In the genomic region with DNA sequence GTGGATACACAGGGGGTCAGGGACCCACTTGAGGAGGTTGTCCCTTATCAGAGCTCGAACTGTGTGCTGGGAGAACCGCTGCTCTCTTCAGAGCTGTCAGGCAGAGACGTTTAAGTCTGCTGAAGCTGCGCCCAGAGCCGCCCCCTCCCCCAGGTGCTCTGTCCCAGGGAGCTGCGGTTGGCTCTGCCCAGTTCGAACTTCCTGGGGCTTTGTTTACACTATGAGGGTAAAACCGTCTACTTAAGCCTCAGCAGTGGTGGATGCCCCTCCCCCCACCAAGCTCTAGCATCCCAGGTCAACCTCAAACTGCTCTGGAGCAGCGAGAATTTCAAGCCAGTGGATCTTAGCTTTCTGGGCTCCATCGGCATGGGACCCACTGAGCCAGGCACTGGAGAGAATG, we compare ENCODE assay signal across 15 cellular contexts.
"Had no signal": no experiment of that assay in that cellular context is flagged by ENCODE, and none has a peak within 500 bp of the region (broad histone marks: within the 10 kb centered on the region; RNA-seq: fewer than 3 reads in every experiment).

No MANE protein-coding gene starts in this region.

- H3K36me3 ChIP-seq: brain microvascular endothelial cell, gastrocnemius medialis, transverse colon had no signal

- ATAC-seq: gastrocnemius medialis; natural killer cell treated with Interleukin-12 subunit alpha and Interleukin-12 subunit beta and Interleukin-15 and Interleukin-18, amount 100 ng/mL, for 72 hours; psoas muscle; right lobe of liver; stimulated activated naive B cell treated with anti-CD40 and anti-IgM and Interleukin-4, amounts not matched to agents 10 μg/mL and 1 μg/mL and 100 μg/mL, for 72 hours had no signal

- H3K36me3 Mint-ChIP-seq: natural killer cell treated with Interleukin-12 subunit alpha and Interleukin-12 subunit beta and Interleukin-15 and Interleukin-18, amount 100 ng/mL, for 72 hours had no signal

- DNase-seq: activated CD4-positive, alpha-beta memory T cell treated with anti-CD3 and anti-CD28 coated beads, Interleukin-2, amount 10 ng/mL, durations not matched to agents 7 days and 5 days; activated CD4-positive, alpha-beta T cell treated with anti-CD3 and anti-CD28 coated beads for 1 hour; activated gamma-delta T cell; activated T-cell treated with anti-CD3 and anti-CD28 coated beads, Interleukin-2, amount 50 U/mL, for 48 hours; brain microvascular endothelial cell; effector memory CD4-positive, alpha-beta T cell; gastrocnemius medialis; mammary epithelial cell; psoas muscle; right lobe of liver; stimulated activated CD4-positive, alpha-beta T cell treated with anti-CD3 and anti-CD28 coated beads, Interleukin-2, amount 100 ng/mL, for 24 hours; stimulated activated naive B cell treated with anti-CD40 and anti-IgM and Interleukin-4, amounts not matched to agents 10 μg/mL and 1 μg/mL and 100 μg/mL, for 72 hours; transverse colon had no signal

- H3K9me3 ChIP-seq: gastrocnemius medialis, psoas muscle, right lobe of liver, transverse colon had no signal

- H3K27ac ChIP-seq: brain microvascular endothelial cell, gastrocnemius medialis, psoas muscle, right lobe of liver, transverse colon had no signal

- H3K4me3 ChIP-seq: gastrocnemius medialis, psoas muscle, right lobe of liver, transverse colon had no signal

- H3K4me1 ChIP-seq: gastrocnemius medialis, psoas muscle, right lobe of liver, transverse colon had no signal

- H3K9me3 Mint-ChIP-seq: natural killer cell treated with Interleukin-12 subunit alpha and Interleukin-12 subunit beta and Interleukin-15 and Interleukin-18, amount 100 ng/mL, for 72 hours had no signal

- H3K27me3 Mint-ChIP-seq: activated CD4-positive, alpha-beta memory T cell treated with anti-CD3 and anti-CD28 coated beads, Interleukin-2, amount 10 ng/mL, durations not matched to agents 7 days and 5 days; activated naive CD8-positive, alpha-beta T cell; natural killer cell treated with Interleukin-12 subunit alpha and Interleukin-12 subunit beta and Interleukin-15 and Interleukin-18, amount 100 ng/mL, for 72 hours; stimulated activated naive B cell treated with anti-CD40 and anti-IgM and Interleukin-4, amounts not matched to agents 10 μg/mL and 1 μg/mL and 100 μg/mL, for 72 hours had no signal

- H3K27me3 ChIP-seq: brain microvascular endothelial cell, gastrocnemius medialis, right lobe of liver, transverse colon had no signal

- H3K4me3 Mint-ChIP-seq: activated CD4-positive, alpha-beta memory T cell treated with anti-CD3 and anti-CD28 coated beads, Interleukin-2, amount 10 ng/mL, durations not matched to agents 7 days and 5 days; activated naive CD8-positive, alpha-beta T cell; natural killer cell treated with Interleukin-12 subunit alpha and Interleukin-12 subunit beta and Interleukin-15 and Interleukin-18, amount 100 ng/mL, for 72 hours; stimulated activated naive B cell treated with anti-CD40 and anti-IgM and Interleukin-4, amounts not matched to agents 10 μg/mL and 1 μg/mL and 100 μg/mL, for 72 hours had no signal

- H3K27ac Mint-ChIP-seq: activated CD4-positive, alpha-beta memory T cell treated with anti-CD3 and anti-CD28 coated beads, Interleukin-2, amount 10 ng/mL, durations not matched to agents 7 days and 5 days; activated naive CD8-positive, alpha-beta T cell; natural killer cell treated with Interleukin-12 subunit alpha and Interleukin-12 subunit beta and Interleukin-15 and Interleukin-18, amount 100 ng/mL, for 72 hours; stimulated activated naive B cell treated with anti-CD40 and anti-IgM and Interleukin-4, amounts not matched to agents 10 μg/mL and 1 μg/mL and 100 μg/mL, for 72 hours had no signal
